ENCODE assay signal across 13 cellular contexts in the genomic region with DNA sequence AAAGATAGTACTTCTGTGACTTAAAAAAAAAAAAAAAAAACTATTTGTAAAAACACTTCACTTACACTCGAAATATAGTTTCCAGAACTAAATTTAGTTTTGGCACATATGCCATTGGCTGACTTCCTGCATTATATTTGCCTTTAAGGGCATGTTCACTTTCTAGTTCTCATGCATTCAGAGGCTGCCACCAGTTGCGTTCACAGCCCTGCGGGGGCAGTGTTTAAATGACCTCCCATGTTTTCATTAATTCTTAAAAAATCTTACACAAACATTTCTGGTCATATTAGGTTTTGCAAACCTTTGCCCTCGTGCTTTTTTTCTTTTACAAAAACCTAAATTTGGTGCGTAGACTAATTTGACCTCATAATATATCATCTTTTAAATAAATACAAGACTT. TPM values are rescaled to one million over a fixed set of nuclear protein-coding genes. Genes with fewer than 3 reads are reported as not detected.
DNase-seq lines count a peak whose midpoint lies in the region; ATAC-seq, FAIRE-seq and TF ChIP-seq lines count a peak whose summit lies in the region.
"Had no signal": no experiment of that assay in that cellular context is flagged by ENCODE, and none has a peak within 500 bp of the region (broad histone marks: within the 10 kb centered on the region; RNA-seq: fewer than 3 reads in every experiment).

No MANE protein-coding gene starts in this region.

- H3K4me3 ChIP-seq in Loucy (ENCODE audit: low read length, poor library complexity, severe bottlenecking) (no peak overlapping the region), H1 (ENCODE audit: extremely low read depth in 1 of 4, insufficient read depth in 2 of 4, low read depth in 3 of 4, low read length in 4 of 4) (no peak overlapping the region), psoas muscle (no peak overlapping the region)

- no peak overlapping the region for H2BK120ac ChIP-seq in H1 (replicated peaks; ENCODE audit: low read depth, low read length)

- H3K9me3 ChIP-seq in Loucy (ENCODE audit: insufficient read depth, low read depth, low read length) (no peaks in the 10 kb centered on the region), H1 (ENCODE audit: insufficient read depth in 2 of 2, low read depth in 1 of 2, low read length in 1 of 2) (no peaks in the 10 kb centered on the region), psoas muscle (no peaks in the 10 kb centered on the region)

- H3K4me3 Mint-ChIP-seq in stimulated activated naive CD8-positive, alpha-beta T cell treated with anti-CD3 and anti-CD28 coated beads, Interleukin-15, amount 100 ng/mL, for 72 hours: no peak overlapping the region
- H3K4me3 Mint-ChIP-seq: activated CD4-positive, alpha-beta T cell treated with anti-CD3 and anti-CD28 coated beads, Interleukin-2, amount 10 ng/mL, durations not matched to agents 7 days and 5 days; activated naive CD4-positive, alpha-beta T cell treated with anti-CD3 and anti-CD28 coated beads, Interleukin-2, amount 50 U/mL, for 24 hours had no signal

- H3K23ac ChIP-seq in H1 (ENCODE audit: insufficient read length): no peak overlapping the region

- H2BK12ac ChIP-seq in H1 (ENCODE audit: low read depth, low read length): no peak overlapping the region

- H2AFZ ChIP-seq in Loucy (ENCODE audit: low read length): no peak overlapping the region
- no peak overlapping the region for H2AFZ ChIP-seq in H1 (ENCODE audit: low read length)

- no peaks in the 10 kb centered on the region for H3K27me3 ChIP-seq in Loucy (ENCODE audit: insufficient read depth, low read length, poor library complexity, severe bottlenecking)
- H3K27me3 ChIP-seq in H1 (replicated peaks in 1 of 4; ENCODE audit: control insufficient read depth in 3 of 4, extremely low read depth in 1 of 4, insufficient read depth in 3 of 4, low read length in 3 of 4): no peaks in the 10 kb centered on the region
- H3K27me3 ChIP-seq in psoas muscle (ENCODE audit: insufficient read depth in 3 of 3, low read length in 2 of 3): peaks cover 0 to 2% (median 0%) of the 10 kb centered on the region in 3 donors

- no peak for DNase-seq in GM13976 (ENCODE audit: low spot score)
- DNase-seq in H1 (ENCODE audit: low read depth in 1 of 2, low spot score in 2 of 2): no peak
- DNase-seq in psoas muscle: no peak
- DNase-seq in amniotic stem cell (lab: John Stamatoyannopoulos, UW): no peak
- DNase-seq in stimulated activated naive CD8-positive, alpha-beta T cell treated with anti-CD3 and anti-CD28 coated beads, Interleukin-15, amount 100 ng/mL, for 72 hours: no peak
- DNase-seq in OCI-M2 (lab: John Stamatoyannopoulos, UW; ENCODE audit: unreplicated experiment): no peak
- DNase-seq: activated CD4-positive, alpha-beta T cell treated with anti-CD3 and anti-CD28 coated beads, Interleukin-2, amount 10 ng/mL, durations not matched to agents 7 days and 5 days; DMS79 treated with DMSO at 0.1 percent for 48 hours; NCI-H2081 had no signal

- H4K20me1 ChIP-seq in Loucy (ENCODE audit: insufficient read depth, low read length, poor library complexity, severe bottlenecking): no peaks in the 10 kb centered on the region
- H4K20me1 ChIP-seq in H1 (replicated peaks in 1 of 2; ENCODE audit: control insufficient read depth in 1 of 2, insufficient read depth in 2 of 2, low read length in 2 of 2): no peaks in the 10 kb centered on the region

- H3K79me2 ChIP-seq in Loucy (ENCODE audit: insufficient read depth, low read length) (no peaks in the 10 kb centered on the region), H1 (ENCODE audit: control insufficient read depth in 1 of 2, insufficient read depth in 2 of 2, low read length in 2 of 2) (no peaks in the 10 kb centered on the region)

- intact Hi-C loops in psoas muscle (cut with DNase I): no loop called here

- no peak overlapping the region for H3K56ac ChIP-seq in H1 (replicated peaks; ENCODE audit: insufficient read length, low read depth, low read length)

- no peak overlapping the region for H3K18ac ChIP-seq in H1 (ENCODE audit: extremely low read depth, low read length)

- no peak for TF ChIP-seq EP300 in H1 (IDR thresholded peaks at IDR 0.05; ENCODE audit: borderline replicate concordance in 1 of 2, low read depth in 2 of 2, low read length in 2 of 2)

- H2AK5ac ChIP-seq in H1 (ENCODE audit: low read depth, low read length): no peak overlapping the region

- H3K9me2 ChIP-seq in Loucy (replicated peaks; ENCODE audit: low read depth, low read length): no peaks in the 10 kb centered on the region

- H2BK5ac ChIP-seq in H1 (ENCODE audit: low read depth, low read length): no peak overlapping the region

- POLR2A ChIA-PET in H1 (lab: Charles Lee; ENCODE audit: partially characterized antibody): no interaction called here

- no peak overlapping the region for H4K8ac ChIP-seq in H1 (ENCODE audit: extremely low read depth, insufficient read depth, low read length)

- CTCF ChIA-PET in H1 (lab: Charles Lee; ENCODE audit: partially characterized antibody): interaction anchor here (0.8 to 2.1 kb wide), 8 partner anchors 10 to 73 kb away, joined by 3 to 7 read pairs (median 5); partner anchors contain the start of gene ARHGAP6

- in situ Hi-C loops in GM13976 (cut with MboI; ENCODE audit: low sequenced_read_pairs, unreplicated experiment): no loop called here

- no peak overlapping the region for H4K91ac ChIP-seq in H1 (replicated peaks; ENCODE audit: insufficient read length, low read length)

- no peaks in the 10 kb centered on the region for H3K79me1 ChIP-seq in H1 (ENCODE audit: low read depth, low read length)

- ATAC-seq in psoas muscle: no peak
- no peak for ATAC-seq in stimulated activated naive CD8-positive, alpha-beta T cell treated with anti-CD3 and anti-CD28 coated beads, Interleukin-15, amount 100 ng/mL, for 72 hours

- no peaks in the 10 kb centered on the region for H3K23me2 ChIP-seq in H1 (ENCODE audit: low read depth, low read length)

- peak; percentile 50 for FAIRE-seq in H1 (lab: Jason Lieb, UNC)

- no peak overlapping the region for H3K4ac ChIP-seq in H1 (replicated peaks; ENCODE audit: insufficient read length, low read depth, low read length)

- no peaks in the 10 kb centered on the region for H3F3A ChIP-seq in Loucy (ENCODE audit: low read depth)

- H3K4me2 ChIP-seq in Loucy (ENCODE audit: low read depth, low read length, poor library complexity, severe bottlenecking) (no peak overlapping the region), H1 (ENCODE audit: insufficient read depth in 1 of 2, low read depth in 2 of 2, low read length in 2 of 2) (no peak overlapping the region)

- H2BK20ac ChIP-seq in H1 (ENCODE audit: low read length): no peak overlapping the region

- H3K14ac ChIP-seq in H1 (ENCODE audit: insufficient read length): no peak overlapping the region

- H3K27ac Mint-ChIP-seq in stimulated activated naive CD8-positive, alpha-beta T cell treated with anti-CD3 and anti-CD28 coated beads, Interleukin-15, amount 100 ng/mL, for 72 hours: no peak overlapping the region
- H3K27ac Mint-ChIP-seq: activated CD4-positive, alpha-beta T cell treated with anti-CD3 and anti-CD28 coated beads, Interleukin-2, amount 10 ng/mL, durations not matched to agents 7 days and 5 days; activated naive CD4-positive, alpha-beta T cell treated with anti-CD3 and anti-CD28 coated beads, Interleukin-2, amount 50 U/mL, for 24 hours had no signal

- no peaks in the 10 kb centered on the region for H3K9me3 Mint-ChIP-seq in stimulated activated naive CD8-positive, alpha-beta T cell treated with anti-CD3 and anti-CD28 coated beads, Interleukin-15, amount 100 ng/mL, for 72 hours
- H3K9me3 Mint-ChIP-seq: activated CD4-positive, alpha-beta T cell treated with anti-CD3 and anti-CD28 coated beads, Interleukin-2, amount 10 ng/mL, durations not matched to agents 7 days and 5 days; activated naive CD4-positive, alpha-beta T cell treated with anti-CD3 and anti-CD28 coated beads, Interleukin-2, amount 50 U/mL, for 24 hours had no signal

- no peak for TF ChIP-seq POLR2A in H1 (IDR thresholded peaks at IDR 0.05; ENCODE audit: control extremely low read depth in 1 of 2, low read depth in 2 of 2, low read length in 2 of 2)

- H3K4me1 ChIP-seq in Loucy (ENCODE audit: insufficient read depth, low read length, poor library complexity, severe bottlenecking): no peaks in the 10 kb centered on the region
- no peaks in the 10 kb centered on the region for H3K4me1 ChIP-seq in H1 (replicated peaks in 1 of 4; ENCODE audit: control insufficient read depth in 3 of 4, insufficient read depth in 4 of 4, low read length in 3 of 4)
- peaks cover 7% of the 10 kb centered on the region for H3K4me1 ChIP-seq in psoas muscle

- 68% methylated on average over 5 of the region's 5 CpGs; no CpG with 5 or more reads in 1 of the 2 experiments for WGBS in H1 (ENCODE audit: extremely low coverage in 1 of 2, insufficient coverage in 1 of 2, insufficient read length in 1 of 2, insufficient replicate concordance in 2 of 2, low coverage in 1 of 2, low lambda C conversion rate in 2 of 2, missing lambda C conversion rate in 1 of 2), 2 experiments
- WGBS in psoas muscle, 3 donors: 32 to 48% (median 35%) methylated on average over 5 of the region's 5 CpGs

- H3K27ac ChIP-seq in H1 (ENCODE audit: low read depth, low read length) (no peak overlapping the region), psoas muscle (no peak overlapping the region)
- H3K27ac ChIP-seq: epithelial cell of prostate had no signal

- no peak for TF ChIP-seq RAD21 in H1 (IDR thresholded peaks at IDR 0.05 in 1 of 2, conservative IDR thresholded peaks at IDR 0.05 in 1 of 2; ENCODE audit: low read depth in 2 of 2, low read length in 2 of 2)

- H3K36me3 ChIP-seq in Loucy (ENCODE audit: insufficient read depth, low read length) (no peaks in the 10 kb centered on the region), H1 (ENCODE audit: control insufficient read depth in 2 of 4, insufficient read depth in 4 of 4, low read length in 3 of 4) (no peaks in the 10 kb centered on the region), psoas muscle (ENCODE audit: insufficient read depth in 1 of 2, low read depth in 1 of 2) (no peaks in the 10 kb centered on the region)

- TF ChIP-seq CTCF in GM13976 (IDR thresholded peaks at IDR 0.05; ENCODE audit: borderline replicate concordance, control extremely low read depth, extremely low read depth, insufficient read depth, missing control alignments) (peak; percentile 35), Loucy (conservative IDR thresholded peaks at IDR 0.05; ENCODE audit: low read length) (peak; percentile 32), H1 (IDR thresholded peaks at IDR 0.05; ENCODE audit: control extremely low read depth in 1 of 3, insufficient read depth in 1 of 3, low read depth in 1 of 3, low read length in 3 of 3) (peak in 2 of 3 experiments; percentile 24 to 25; a peak in 2 of 4 replicates), psoas muscle (IDR thresholded peaks at IDR 0.05) (peak; percentile 35)

- H2BK15ac ChIP-seq in H1 (ENCODE audit: low read length): no peak overlapping the region

- no peak overlapping the region for H4K5ac ChIP-seq in H1 (ENCODE audit: insufficient read length, low read depth, low read length)

- H3K9ac ChIP-seq in Loucy (ENCODE audit: low read depth, low read length, poor library complexity, severe bottlenecking) (no peak overlapping the region), H1 (replicated peaks in 1 of 4; ENCODE audit: extremely low read depth in 1 of 4, low read depth in 3 of 4, low read length in 3 of 4) (no peak overlapping the region)

- H3K4me1 Mint-ChIP-seq in stimulated activated naive CD8-positive, alpha-beta T cell treated with anti-CD3 and anti-CD28 coated beads, Interleukin-15, amount 100 ng/mL, for 72 hours: no peaks in the 10 kb centered on the region
- H3K4me1 Mint-ChIP-seq: activated CD4-positive, alpha-beta T cell treated with anti-CD3 and anti-CD28 coated beads, Interleukin-2, amount 10 ng/mL, durations not matched to agents 7 days and 5 days; activated naive CD4-positive, alpha-beta T cell treated with anti-CD3 and anti-CD28 coated beads, Interleukin-2, amount 50 U/mL, for 24 hours had no signal

- no peaks in the 10 kb centered on the region for H3K27me3 Mint-ChIP-seq in stimulated activated naive CD8-positive, alpha-beta T cell treated with anti-CD3 and anti-CD28 coated beads, Interleukin-15, amount 100 ng/mL, for 72 hours
- H3K27me3 Mint-ChIP-seq: activated CD4-positive, alpha-beta T cell treated with anti-CD3 and anti-CD28 coated beads, Interleukin-2, amount 10 ng/mL, durations not matched to agents 7 days and 5 days had no signal

RNA-seq across cellular contexts. Expression of gene ARHGAP6, which starts 12.5 kb away (rescaled TPM):
- total RNA-seq in H1 (2021; fragmentation: NEBNext Ultra II Directional; extraction: Animal tissue kit (Norgen Biotek cat#: 25700)): 0.63 and 0.82 TPM in 2 replicates
- polyA plus RNA-seq in H1 (2011; rRNA removed) (0.35 and 0.44 TPM in 2 replicates), psoas muscle (10 to 100 TPM in 1 of 3 donors, 1 to 10 TPM in 2; 1.8 to 11.0 (median 4.4) TPM)
- polyA plus RNA-seq in H1 (2011; cell fraction: cytosol; rRNA removed): 0.43 TPM
- 0.71 TPM for polyA plus RNA-seq in H1 (2011; cell fraction: nucleus; rRNA removed)
- polyA plus RNA-seq in H1 (2012, experiment 1 of 2): 0.25 to 0.50 TPM (median 0.44 TPM) in 4 replicates
- polyA plus RNA-seq in H1 (2012, experiment 2 of 2): 0.37 TPM
- 0.53 TPM for polyA plus RNA-seq in H1 (2013, experiment 1 of 2)
- 0.48 TPM for polyA plus RNA-seq in H1 (2013, experiment 2 of 2)
- 0.39 and 0.82 TPM in 2 replicates for polyA minus RNA-seq in H1 (2011; rRNA and poly(A)+ RNA removed)
- polyA minus RNA-seq in H1 (2011; cell fraction: cytosol; rRNA and poly(A)+ RNA removed): not detected
- polyA minus RNA-seq in H1 (2011; cell fraction: nucleus; rRNA and poly(A)+ RNA removed): 2.1 TPM
- total RNA-seq in psoas muscle: 10 to 100 TPM in 2 of 4 donors, 1 to 10 TPM in 2; 4.8 to 20.6 (median 11.3) TPM
- total RNA-seq: activated CD4-positive, alpha-beta T cell treated with anti-CD3 and anti-CD28 coated beads, Interleukin-2, amount 10 ng/mL, durations not matched to agents 7 days and 5 days; HT-29 had no signal
